In genomic region chr2:15306706-15307105, GRCh38 we compare ENCODE assay signal across 28 cellular contexts.
"Had no signal": no experiment of that assay in that cellular context is flagged by ENCODE, and none has a peak within 500 bp of the region (broad histone marks: within the 10 kb centered on the region; RNA-seq: fewer than 3 reads in every experiment).

No MANE protein-coding gene starts in this region.

- H3K27ac Mint-ChIP-seq: activated CD4-positive, alpha-beta memory T cell treated with anti-CD3 and anti-CD28 coated beads, Interleukin-2, amount 10 ng/mL, durations not matched to agents 7 days and 5 days; activated CD4-positive, alpha-beta T cell treated with anti-CD3 and anti-CD28 coated beads for 36 hours; activated naive CD4-positive, alpha-beta T cell treated with anti-CD3 and anti-CD28 coated beads, Interleukin-2, amount 10 ng/mL, durations not matched to agents 7 days and 5 days; activated naive CD8-positive, alpha-beta T cell treated with anti-CD3 and anti-CD28 coated beads for 36 hours; activated T-helper 2 cell treated with anti-CD3 and anti-CD28 coated beads, Interferon-gamma antibody, Interleukin-2, Interleukin-4, amounts not matched to agents 10 μg/mL and 5 μg/mL and 100 μg/mL, durations not matched to agents 14 hours and 24 hours and 36 hours; T-cell had no signal

- H3K4me3 ChIP-seq: adrenal gland had no signal

- H3K27ac ChIP-seq: adrenal gland had no signal

- H3K9me3 Mint-ChIP-seq: activated naive CD8-positive, alpha-beta T cell treated with anti-CD3 and anti-CD28 coated beads for 36 hours; T-cell had no signal

- H3K4me3 Mint-ChIP-seq: activated CD4-positive, alpha-beta memory T cell treated with anti-CD3 and anti-CD28 coated beads, Interleukin-2, amount 10 ng/mL, durations not matched to agents 7 days and 5 days; activated CD4-positive, alpha-beta T cell treated with anti-CD3 and anti-CD28 coated beads for 36 hours; activated naive CD4-positive, alpha-beta T cell treated with anti-CD3 and anti-CD28 coated beads, Interleukin-2, amount 10 ng/mL, durations not matched to agents 7 days and 5 days; activated naive CD8-positive, alpha-beta T cell treated with anti-CD3 and anti-CD28 coated beads for 36 hours; T-cell had no signal

- H3K27me3 Mint-ChIP-seq: activated CD4-positive, alpha-beta memory T cell treated with anti-CD3 and anti-CD28 coated beads, Interleukin-2, amount 10 ng/mL, durations not matched to agents 7 days and 5 days; activated CD4-positive, alpha-beta T cell treated with anti-CD3 and anti-CD28 coated beads for 36 hours; activated naive CD4-positive, alpha-beta T cell treated with anti-CD3 and anti-CD28 coated beads, Interleukin-2, amount 10 ng/mL, durations not matched to agents 7 days and 5 days; activated naive CD8-positive, alpha-beta T cell treated with anti-CD3 and anti-CD28 coated beads for 36 hours; T-cell had no signal

- DNase-seq: activated CD4-positive, alpha-beta memory T cell treated with anti-CD3 and anti-CD28 coated beads, Interleukin-2, amount 10 ng/mL, durations not matched to agents 7 days and 5 days; activated CD4-positive, alpha-beta T cell treated with anti-CD3 and anti-CD28 coated beads for 36 hours; activated CD4-positive, alpha-beta T cell treated with anti-CD3 and anti-CD28 coated beads, Interleukin-2, amount 50 U/mL, for 1 hour; activated CD4-positive, CD25-positive, alpha-beta regulatory T cell; activated gamma-delta T cell treated with Interleukin-2 at 50 U/mL for 16 hours; activated naive CD4-positive, alpha-beta T cell treated with anti-CD3 and anti-CD28 coated beads, Interleukin-2, amount 10 ng/mL, durations not matched to agents 7 days and 5 days; activated naive CD8-positive, alpha-beta T cell treated with anti-CD3 and anti-CD28 coated beads for 36 hours; activated T-cell treated with anti-CD3 and anti-CD28 coated beads for 4 hours; activated T-cell treated with anti-CD3 and anti-CD28 coated beads, Interleukin-2, amount 50 U/mL, for 48 hours; adrenal gland; anterior cingulate cortex; central memory CD4-positive, alpha-beta T cell; Kasumi-1; KBM-7; NCI-H1092 treated with DMSO at 0.1 percent for 48 hours; NCI-H1417 treated with DMSO at 0.1 percent for 48 hours; NCI-H1694; NCI-H2029; NCI-H2107; NCI-H2171 treated with DMSO at 0.1 percent for 48 hours; NCI-H345; NCI-H510A; NCI-H82; SIG-M5; T-cell; T-helper 2 cell; T1000 had no signal
